ENCODE assay signal across 8 cellular contexts in genomic region chr1:234610061-234610581, GRCh38. TPM values are rescaled to one million over a fixed set of nuclear protein-coding genes. Genes with fewer than 3 reads are reported as not detected.
DNase-seq lines count a peak whose midpoint lies in the region; ATAC-seq and TF ChIP-seq lines count a peak whose summit lies in the region.

IRF2BP2 (minus strand) TSS chr1:234610178; CDS start chr1:234609494, 684 bp downstream.

- peak within 1 kb of the TSS; percentile 100 for H3K27ac Mint-ChIP-seq in nephron progenitor cell

- H3K9me3 Mint-ChIP-seq in nephron progenitor cell: no peaks in the 10 kb centered on the region

- peak; percentile 25 for ATAC-seq in GM19372 (IDR thresholded peaks at IDR 0.05; ENCODE audit: low read depth, unreplicated experiment)

- peaks cover 5% of the 10 kb centered on the region for H3K36me3 ChIP-seq in KMS-11 (ENCODE audit: insufficient read depth)

- H3K9ac ChIP-seq in KMS-11: peak within 1 kb of the TSS; percentile 97

- DNase-seq in AG20443 (ENCODE audit: low spot score): peak; percentile 95
- peak; percentile 74 to 78 for DNase-seq in SHP77 (lab: John Stamatoyannopoulos, UW)
- DNase-seq in activated effector memory CD4-positive, alpha-beta T cell treated with Interleukin-2 at 50 U/mL for 16 hours: peak; percentile 83
- DNase-seq in fibroblast of villous mesenchyme (ENCODE audit: low read depth): peak; percentile 84
- peak; percentile 82 for DNase-seq in nephron progenitor cell

- TF ChIP-seq CTCF in KMS-11 (conservative IDR thresholded peaks at IDR 0.05; ENCODE audit: low read depth, low read length) (no peak), fibroblast of villous mesenchyme (IDR thresholded peaks at IDR 0.05; ENCODE audit: insufficient read depth, low read depth, low read length) (no peak), nephron progenitor cell (IDR thresholded peaks at IDR 0.05) (no peak), subcutaneous adipose tissue (IDR thresholded peaks at IDR 0.05; ENCODE audit: low read depth) (no peak)

- peak within 1 kb of the TSS; percentile 95 for H3K27ac ChIP-seq in KMS-11

- H4K20me1 ChIP-seq in KMS-11 (ENCODE audit: insufficient read depth): peaks cover 17% of the 10 kb centered on the region

- peak within 1 kb of the TSS; percentile 79 for H3K4me2 ChIP-seq in KMS-11

- peak within 1 kb of the TSS; percentile 77 for H2AFZ ChIP-seq in KMS-11 (ENCODE audit: low read depth)

- no peaks in the 10 kb centered on the region for H3K27me3 ChIP-seq in KMS-11 (ENCODE audit: insufficient read depth, low read depth)

- peaks cover 37% of the 10 kb centered on the region for H3K79me2 ChIP-seq in KMS-11 (ENCODE audit: insufficient read depth, low read depth)

- peaks cover 63% of the 10 kb centered on the region for H3K4me1 Mint-ChIP-seq in nephron progenitor cell

- H3K36me3 Mint-ChIP-seq in nephron progenitor cell (ENCODE audit: low read depth): peaks cover 34% of the 10 kb centered on the region

- H3K4me3 Mint-ChIP-seq in nephron progenitor cell: peak within 1 kb of the TSS; percentile 97

- H3K4me1 ChIP-seq in KMS-11 (ENCODE audit: low read depth, poor library complexity, severe bottlenecking): peaks cover 44% of the 10 kb centered on the region

- H3K4me3 ChIP-seq in KMS-11 (IDR thresholded peaks at IDR 0.05; ENCODE audit: insufficient read depth, low read depth, low read length) (peak within 1 kb of the TSS; percentile 82), fibroblast of villous mesenchyme (ENCODE audit: low read depth, low read length) (peak within 1 kb of the TSS; percentile 84)

- peaks cover 4% of the 10 kb centered on the region for H3K27me3 Mint-ChIP-seq in nephron progenitor cell (ENCODE audit: low read depth, poor library complexity)

RNA-seq across cellular contexts. Expression of gene IRF2BP2, which starts in this region (rescaled TPM):
- 53.1 and 60.9 TPM in 2 replicates for total RNA-seq in fibroblast of villous mesenchyme
- total RNA-seq in subcutaneous adipose tissue: 10 to 100 TPM; 40.1 to 50.4 (median 47.4) TPM

Comparison
In these comparisons a context has a peak if more than half of its experiments do, and no peak if none do; other contexts are left out.
1. Peak in every context shown above with its lines: DNase-seq, ATAC-seq, H3K4me3 ChIP-seq and H3K27ac ChIP-seq.